Comparison of ENCODE assay signal across 10 cellular contexts in the genomic region with DNA sequence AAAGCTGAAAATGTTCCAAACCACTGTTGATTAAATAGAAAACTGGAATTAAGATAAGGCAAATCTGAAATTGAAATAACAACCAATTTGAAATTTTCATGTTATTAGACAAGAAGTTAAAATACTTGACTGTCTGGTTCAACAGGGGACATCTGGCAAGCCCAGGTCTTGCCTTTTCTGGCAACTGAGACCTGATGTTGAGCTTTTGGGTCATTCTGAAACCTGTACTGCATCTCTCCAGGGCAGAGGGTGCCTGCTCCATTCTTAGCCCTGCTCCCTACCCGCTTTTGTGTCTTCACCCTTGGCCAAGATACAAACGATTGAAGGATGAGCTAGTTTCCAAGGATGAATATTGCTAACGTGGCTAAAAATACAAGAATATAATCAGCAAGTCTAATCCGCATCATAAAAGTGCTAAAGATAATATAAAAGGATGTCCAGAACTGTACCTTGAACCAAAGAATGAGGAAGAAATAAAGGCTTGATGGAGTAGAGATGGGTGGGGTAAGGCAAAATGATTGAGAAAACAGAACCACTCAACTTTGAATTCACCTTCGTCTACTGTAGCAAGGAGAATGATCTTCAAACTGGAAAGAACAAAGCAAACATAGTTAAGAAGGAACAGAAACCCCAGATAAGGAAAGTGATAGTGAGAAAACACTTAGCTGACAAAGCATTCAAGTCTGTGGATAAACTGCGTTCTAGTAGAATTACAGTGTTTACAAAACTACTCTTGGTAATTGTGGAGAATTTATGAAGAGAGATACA.
DNase-seq lines count a peak whose midpoint lies in the region; ATAC-seq and FAIRE-seq lines count a peak whose summit lies in the region.
"Had no signal": no experiment of that assay in that cellular context is flagged by ENCODE, and none has a peak within 500 bp of the region (broad histone marks: within the 10 kb centered on the region; RNA-seq: fewer than 3 reads in every experiment).

No MANE protein-coding gene starts in this region.

- no peak overlapping the region for H3K27ac Mint-ChIP-seq in stimulated activated memory B cell treated with anti-CD40 and anti-IgM and Interleukin-4, amounts not matched to agents 10 μg/mL and 1 μg/mL and 100 μg/mL, for 72 hours
- no peak overlapping the region for H3K27ac Mint-ChIP-seq in natural killer cell treated with Interleukin-12 subunit alpha and Interleukin-12 subunit beta and Interleukin-15 and Interleukin-18, amount 100 ng/mL, for 72 hours
- H3K27ac Mint-ChIP-seq in activated naive CD8-positive, alpha-beta T cell treated with anti-CD3 and anti-CD28 coated beads, Interleukin-2, amount 50 U/mL, for 24 hours, result no peak overlapping the region
- H3K27ac Mint-ChIP-seq: dendritic cell treated with granulocyte-macrophage colony-stimulating factor and Interleukin-4, amounts not matched to agents 40 ng/mL and 50 ng/mL, for 4 days; mesothelial cell of epicardium had no signal

- H3K27me3 Mint-ChIP-seq in stimulated activated memory B cell treated with anti-CD40 and anti-IgM and Interleukin-4, amounts not matched to agents 10 μg/mL and 1 μg/mL and 100 μg/mL, for 72 hours, result no peaks in the 10 kb centered on the region
- peaks cover 2 to 11% of the 10 kb centered on the region in 2 donors for H3K27me3 Mint-ChIP-seq in natural killer cell treated with Interleukin-12 subunit alpha and Interleukin-12 subunit beta and Interleukin-15 and Interleukin-18, amount 100 ng/mL, for 72 hours
- H3K27me3 Mint-ChIP-seq in activated naive CD8-positive, alpha-beta T cell treated with anti-CD3 and anti-CD28 coated beads, Interleukin-2, amount 50 U/mL, for 24 hours, result peaks cover 2% of the 10 kb centered on the region

- ATAC-seq in HG02642 (IDR thresholded peaks at IDR 0.05; ENCODE audit: poor library complexity, unreplicated experiment) (peak; percentile 65), HG03442 (IDR thresholded peaks at IDR 0.05; ENCODE audit: unreplicated experiment) (peak; percentile 72)
- peak; percentile 54 for ATAC-seq in stimulated activated memory B cell treated with anti-CD40 and anti-IgM and Interleukin-4, amounts not matched to agents 10 μg/mL and 1 μg/mL and 100 μg/mL, for 72 hours
- ATAC-seq in natural killer cell treated with Interleukin-12 subunit alpha and Interleukin-12 subunit beta and Interleukin-15 and Interleukin-18, amount 100 ng/mL, for 72 hours, result no peak
- ATAC-seq in activated naive CD8-positive, alpha-beta T cell treated with anti-CD3 and anti-CD28 coated beads, Interleukin-2, amount 50 U/mL, for 24 hours, result no peak

- no peak overlapping the region for H3K4me3 Mint-ChIP-seq in stimulated activated memory B cell treated with anti-CD40 and anti-IgM and Interleukin-4, amounts not matched to agents 10 μg/mL and 1 μg/mL and 100 μg/mL, for 72 hours
- no peak overlapping the region for H3K4me3 Mint-ChIP-seq in natural killer cell treated with Interleukin-12 subunit alpha and Interleukin-12 subunit beta and Interleukin-15 and Interleukin-18, amount 100 ng/mL, for 72 hours
- H3K4me3 Mint-ChIP-seq in activated naive CD8-positive, alpha-beta T cell treated with anti-CD3 and anti-CD28 coated beads, Interleukin-2, amount 50 U/mL, for 24 hours, result no peak overlapping the region
- H3K4me3 Mint-ChIP-seq: dendritic cell treated with granulocyte-macrophage colony-stimulating factor and Interleukin-4, amounts not matched to agents 40 ng/mL and 50 ng/mL, for 4 days; mesothelial cell of epicardium had no signal

- H3K4me1 Mint-ChIP-seq in stimulated activated memory B cell treated with anti-CD40 and anti-IgM and Interleukin-4, amounts not matched to agents 10 μg/mL and 1 μg/mL and 100 μg/mL, for 72 hours, result peaks cover 26% of the 10 kb centered on the region
- H3K4me1 Mint-ChIP-seq in natural killer cell treated with Interleukin-12 subunit alpha and Interleukin-12 subunit beta and Interleukin-15 and Interleukin-18, amount 100 ng/mL, for 72 hours (ENCODE audit: low read depth in 2 of 2), result peaks cover 3 to 7% of the 10 kb centered on the region in 2 donors
- peaks cover 19% of the 10 kb centered on the region for H3K4me1 Mint-ChIP-seq in activated naive CD8-positive, alpha-beta T cell treated with anti-CD3 and anti-CD28 coated beads, Interleukin-2, amount 50 U/mL, for 24 hours
- H3K4me1 Mint-ChIP-seq: mesothelial cell of epicardium had no signal

- peaks cover 6% of the 10 kb centered on the region for H3K36me3 Mint-ChIP-seq in stimulated activated memory B cell treated with anti-CD40 and anti-IgM and Interleukin-4, amounts not matched to agents 10 μg/mL and 1 μg/mL and 100 μg/mL, for 72 hours
- peaks cover 12% of the 10 kb centered on the region for H3K36me3 Mint-ChIP-seq in natural killer cell treated with Interleukin-12 subunit alpha and Interleukin-12 subunit beta and Interleukin-15 and Interleukin-18, amount 100 ng/mL, for 72 hours
- H3K36me3 Mint-ChIP-seq in activated naive CD8-positive, alpha-beta T cell treated with anti-CD3 and anti-CD28 coated beads, Interleukin-2, amount 50 U/mL, for 24 hours (ENCODE audit: low read depth), result no peaks in the 10 kb centered on the region

- peaks cover 11% of the 10 kb centered on the region for H3K9me3 Mint-ChIP-seq in stimulated activated memory B cell treated with anti-CD40 and anti-IgM and Interleukin-4, amounts not matched to agents 10 μg/mL and 1 μg/mL and 100 μg/mL, for 72 hours
- H3K9me3 Mint-ChIP-seq in natural killer cell treated with Interleukin-12 subunit alpha and Interleukin-12 subunit beta and Interleukin-15 and Interleukin-18, amount 100 ng/mL, for 72 hours, result peaks cover 3% of the 10 kb centered on the region
- H3K9me3 Mint-ChIP-seq in activated naive CD8-positive, alpha-beta T cell treated with anti-CD3 and anti-CD28 coated beads, Interleukin-2, amount 50 U/mL, for 24 hours, result peaks cover 12% of the 10 kb centered on the region

- FAIRE-seq in GM19239 (lab: Jason Lieb, UNC), result peak; percentile 96

- DNase-seq in GM19239 (ENCODE audit: insufficient read length, low spot score) (no peak), anterior cingulate cortex (lab: John Stamatoyannopoulos, UW) (no peak)
- no peak for DNase-seq in natural killer cell treated with Interleukin-12 subunit alpha and Interleukin-12 subunit beta and Interleukin-15 and Interleukin-18, amount 100 ng/mL, for 72 hours (ENCODE audit: low spot score)
- no peak for DNase-seq in stimulated activated naive CD4-positive, alpha-beta T cell treated with Interleukin-2 at 50 U/mL for 16 hours (lab: John Stamatoyannopoulos, UW)
- DNase-seq in activated naive CD8-positive, alpha-beta T cell treated with anti-CD3 and anti-CD28 coated beads, Interleukin-2, amount 50 U/mL, for 24 hours, result no peak

Comparison
In these comparisons a context has a peak if more than half of its experiments do, and no peak if none do; other contexts are left out.
1. ATAC-seq: peak in HG02642 (single experiment), HG03442 (single experiment) and stimulated activated memory B cell treated with anti-CD40 and anti-IgM and Interleukin-4, amounts not matched to agents 10 μg/mL and 1 μg/mL and 100 μg/mL, for 72 hours (single experiment); none in natural killer cell treated with Interleukin-12 subunit alpha and Interleukin-12 subunit beta and Interleukin-15 and Interleukin-18, amount 100 ng/mL, for 72 hours (0 of 2) and activated naive CD8-positive, alpha-beta T cell treated with anti-CD3 and anti-CD28 coated beads, Interleukin-2, amount 50 U/mL, for 24 hours (single experiment).